ENCODE assay signal across 8 cellular contexts in genomic region chr17:3843935-3844516, GRCh38. TPM values are rescaled to one million over a fixed set of nuclear protein-coding genes. Genes with fewer than 3 reads are reported as not detected.
DNase-seq lines count a peak whose midpoint lies in the region; ATAC-seq and TF ChIP-seq lines count a peak whose summit lies in the region.

No MANE protein-coding gene starts in this region.

- TF ChIP-seq CTCF in HFFc6 (IDR thresholded peaks at IDR 0.05) (peak; percentile 80), lower lobe of right lung (IDR thresholded peaks at IDR 0.05) (peak; percentile 41), thoracic aorta (IDR thresholded peaks at IDR 0.05) (peak; percentile 17), tibial artery (IDR thresholded peaks at IDR 0.05) (peak in 1 of 2 experiments; percentile 21)

- peak in 3 of 5 donors; percentile 16 to 30 (median 18) for DNase-seq in CD8-positive, alpha-beta memory T cell
- DNase-seq in HFFc6 (peak; percentile 7), SK-N-DZ (ENCODE audit: low spot score) (peak; percentile 52), amniotic epithelial cell (ENCODE audit: low read depth) (peak; percentile 29), lower lobe of right lung (no peak), thoracic aorta (ENCODE audit: low spot score) (no peak), tibial artery (no peak), AG08396 (ENCODE audit: low spot score) (no peak)

- peak overlapping the region; percentile 78 to 96 (median 94) for H3K4me3 Mint-ChIP-seq in CD8-positive, alpha-beta memory T cell
- H3K4me3 Mint-ChIP-seq in HFFc6: peak overlapping the region; percentile 99

- ATAC-seq in lower lobe of right lung: no peak
- no peak for ATAC-seq in thoracic aorta (ENCODE audit: insufficient number of reproducible peaks, low FRiP score, low read depth)

- POLR2A ChIA-PET in CD8-positive, alpha-beta memory T cell (lab: Charles Lee): no interaction called here

- H3K9me3 ChIP-seq in CD8-positive, alpha-beta memory T cell (ENCODE audit: low read length): no peaks in the 10 kb centered on the region
- no peaks in the 10 kb centered on the region for H3K9me3 ChIP-seq in lower lobe of right lung
- no peaks in the 10 kb centered on the region for H3K9me3 ChIP-seq in thoracic aorta
- H3K9me3 ChIP-seq in tibial artery: no peaks in the 10 kb centered on the region

- H3K9me3 Mint-ChIP-seq in CD8-positive, alpha-beta memory T cell: no peaks in the 10 kb centered on the region
- no peaks in the 10 kb centered on the region for H3K9me3 Mint-ChIP-seq in HFFc6

- H3K27ac ChIP-seq in CD8-positive, alpha-beta memory T cell (ENCODE audit: low read depth, low read length): no peak overlapping the region
- H3K27ac ChIP-seq in lower lobe of right lung (no peak overlapping the region), thoracic aorta (no peak overlapping the region), tibial artery (no peak overlapping the region)

- CTCF ChIA-PET in CD8-positive, alpha-beta memory T cell (lab: Charles Lee): interaction anchor here (1.3 to 6.2 kb wide), 6 partner anchors 9 to 120 kb away, joined by 3 to 96 read pairs (median 8); partner anchors contain the start of gene HASPIN

- H3K4me1 ChIP-seq in CD8-positive, alpha-beta memory T cell (ENCODE audit: insufficient read depth, low read length): peaks cover 22% of the 10 kb centered on the region
- H3K4me1 ChIP-seq in lower lobe of right lung (peaks cover 20% of the 10 kb centered on the region), thoracic aorta (ENCODE audit: control insufficient read depth in 1 of 2, low read depth in 2 of 2) (peaks cover 9 to 19% of the 10 kb centered on the region in 2 donors), tibial artery (peaks cover 0 to 25% (median 10%) of the 10 kb centered on the region in 4 donors)

- no peak overlapping the region for H3K4me3 ChIP-seq in CD8-positive, alpha-beta memory T cell (ENCODE audit: low read length)
- H3K4me3 ChIP-seq in lower lobe of right lung: no peak overlapping the region
- H3K4me3 ChIP-seq in thoracic aorta: no peak overlapping the region
- H3K4me3 ChIP-seq in tibial artery: no peak overlapping the region

- peaks cover 0 to 56% (median 12%) of the 10 kb centered on the region in 3 donors for H3K36me3 Mint-ChIP-seq in CD8-positive, alpha-beta memory T cell
- peaks cover 14% of the 10 kb centered on the region for H3K36me3 Mint-ChIP-seq in HFFc6 (ENCODE audit: low read depth)

- H3K36me3 ChIP-seq in CD8-positive, alpha-beta memory T cell (ENCODE audit: insufficient read depth, low read length): peaks cover 11% of the 10 kb centered on the region
- peaks cover 54% of the 10 kb centered on the region for H3K36me3 ChIP-seq in lower lobe of right lung
- H3K36me3 ChIP-seq in thoracic aorta: peaks cover 17% of the 10 kb centered on the region
- peaks cover 10 to 41% (median 28%) of the 10 kb centered on the region in 3 donors for H3K36me3 ChIP-seq in tibial artery

- peaks cover 0 to 2% of the 10 kb centered on the region in 2 donors for H3K27me3 Mint-ChIP-seq in CD8-positive, alpha-beta memory T cell
- H3K27me3 Mint-ChIP-seq in HFFc6 (ENCODE audit: insufficient read depth): 0 out of 2 replicates have a peak, but pooled peaks cover 3% of the 10 kb centered on the region

- intact Hi-C loops in lower lobe of right lung (cut with DNase I): no loop called here
- intact Hi-C loops in tibial artery (cut with DNase I; ENCODE audit: low total_unique reads): loop anchor here (5.0 to 10.0 kb wide), 2 partner anchors 109 to 688 kb away; no protein-coding TSS in a partner anchor

- peak overlapping the region; percentile 21 to 95 (median 74) for H3K27ac Mint-ChIP-seq in CD8-positive, alpha-beta memory T cell
- H3K27ac Mint-ChIP-seq in HFFc6: peak overlapping the region; percentile 32

- H3K27me3 ChIP-seq in CD8-positive, alpha-beta memory T cell (ENCODE audit: insufficient read depth, low read length, poor library complexity, severe bottlenecking): no peaks in the 10 kb centered on the region
- H3K27me3 ChIP-seq in lower lobe of right lung (ENCODE audit: low read depth) (no peaks in the 10 kb centered on the region), thoracic aorta (replicated peaks; ENCODE audit: insufficient read depth) (no peaks in the 10 kb centered on the region), tibial artery (no peaks in the 10 kb centered on the region)

- H3K4me1 Mint-ChIP-seq in CD8-positive, alpha-beta memory T cell: peaks cover 21 to 59% (median 37%) of the 10 kb centered on the region in 3 donors
- peaks cover 27% of the 10 kb centered on the region for H3K4me1 Mint-ChIP-seq in HFFc6 (ENCODE audit: low read depth)

RNA-seq across cellular contexts. Expression of gene NCBP3, which starts 2.0 kb away (rescaled TPM):
- total RNA-seq in CD8-positive, alpha-beta memory T cell: 10 to 100 TPM; 39.9 to 42.0 TPM
- 18.0 TPM for polyA plus RNA-seq in CD8-positive, alpha-beta memory T cell
- total RNA-seq in HFFc6 (2021; fragmentation: NEBNext Ultra II Directional; extraction: Animal tissue kit (Norgen Biotek cat#: 25700)): 10 to 100 TPM; 22.4 to 28.6 (median 25.3) TPM
- polyA plus RNA-seq in SK-N-DZ (2014; cell fraction: cytosol; rRNA removed): 20.2 and 26.5 TPM in 2 replicates
- polyA plus RNA-seq in SK-N-DZ (2014; cell fraction: nucleus; rRNA removed): 53.8 and 77.3 TPM in 2 replicates
- total RNA-seq in lower lobe of right lung (40.3 TPM), thoracic aorta (10 to 100 TPM; 28.8 to 47.8 TPM)

RNA-seq across cellular contexts. Expression of gene ITGAE, which starts 43.0 kb away (rescaled TPM):
- total RNA-seq in CD8-positive, alpha-beta memory T cell: 10 to 100 TPM; 46.6 to 47.3 TPM
- polyA plus RNA-seq in CD8-positive, alpha-beta memory T cell: 66.6 TPM
- 10 to 100 TPM; 28.2 to 35.0 (median 30.8) TPM for total RNA-seq in HFFc6 (2021; fragmentation: NEBNext Ultra II Directional; extraction: Animal tissue kit (Norgen Biotek cat#: 25700))
- 97.8 and 113 TPM in 2 replicates for polyA plus RNA-seq in SK-N-DZ (2014; cell fraction: cytosol; rRNA removed)
- 60.1 and 93.7 TPM in 2 replicates for polyA plus RNA-seq in SK-N-DZ (2014; cell fraction: nucleus; rRNA removed)
- total RNA-seq in lower lobe of right lung: 35.4 TPM
- total RNA-seq in thoracic aorta: 10 to 100 TPM in 1 of 2 donors, 1 to 10 TPM in 1; 4.2 to 23.4 TPM

RNA-seq across cellular contexts. Expression of gene CAMKK1, which starts 48.8 kb away (rescaled TPM):
- 1 to 10 TPM; 2.3 to 2.7 TPM for total RNA-seq in CD8-positive, alpha-beta memory T cell
- 1.1 TPM for polyA plus RNA-seq in CD8-positive, alpha-beta memory T cell
- 1 to 10 TPM; 5.4 to 6.9 (median 6.0) TPM for total RNA-seq in HFFc6 (2021; fragmentation: NEBNext Ultra II Directional; extraction: Animal tissue kit (Norgen Biotek cat#: 25700))
- 7.0 and 7.4 TPM in 2 replicates for polyA plus RNA-seq in SK-N-DZ (2014; cell fraction: cytosol; rRNA removed)
- 17.1 and 18.6 TPM in 2 replicates for polyA plus RNA-seq in SK-N-DZ (2014; cell fraction: nucleus; rRNA removed)
- 9.7 TPM for total RNA-seq in lower lobe of right lung
- total RNA-seq in thoracic aorta: 1 to 10 TPM; 1.8 to 4.7 TPM

Comparison
In these comparisons a context has a peak if more than half of its experiments do, and no peak if none do; other contexts are left out.
1. DNase-seq: peak in CD8-positive, alpha-beta memory T cell (3 of 5), HFFc6 (single experiment), SK-N-DZ (single experiment) and amniotic epithelial cell (single experiment); none in lower lobe of right lung (single experiment), thoracic aorta (single experiment), tibial artery (0 of 2) and AG08396 (single experiment).